In genomic region chr3:101778385-101779046, GRCh38 we compare ENCODE assay signal across 8 cellular contexts. TPM values are rescaled to one million over a fixed set of nuclear protein-coding genes. Genes with fewer than 3 reads are reported as not detected.
DNase-seq lines count a peak whose midpoint lies in the region; ATAC-seq and TF ChIP-seq lines count a peak whose summit lies in the region.

No MANE protein-coding gene starts in this region.

- H3K4me3 ChIP-seq in SK-N-MC = peak overlapping the region; percentile 88
- H3K4me3 ChIP-seq in fibroblast of pulmonary artery (replicated peaks; ENCODE audit: low read depth, low read length) = peak overlapping the region; percentile 75
- peak overlapping the region; percentile 69 to 90 (median 87) for H3K4me3 ChIP-seq in sigmoid colon

- intact Hi-C loops in sigmoid colon (cut with DNase I) = loop anchor here (2.0 to 5.0 kb wide), 4 partner anchors 51 to 206 kb away; partner anchors contain the start of genes NFKBIZ, PCNP and RPL24

- 27 to 30% methylated on average over 21 of the region's 21 CpGs for WGBS in sigmoid colon, 2 donors

- H3K27ac ChIP-seq in SK-N-MC = no peak overlapping the region
- peak overlapping the region; percentile 85 to 93 (median 92) for H3K27ac ChIP-seq in sigmoid colon

- TF ChIP-seq POLR2A in sigmoid colon (IDR thresholded peaks at IDR 0.05) = no peak

- TF ChIP-seq CTCF in fibroblast of pulmonary artery (IDR thresholded peaks at IDR 0.05; ENCODE audit: low read length, missing control alignments) (no peak), sigmoid colon (IDR thresholded peaks at IDR 0.05) (no peak)

- TF ChIP-seq EP300 in sigmoid colon (IDR thresholded peaks at IDR 0.05) = no peak

- DNase-seq in SK-N-MC (ENCODE audit: low read depth, low spot score) (no peak), fibroblast of pulmonary artery (ENCODE audit: low read depth) (no peak), sigmoid colon (no peak), RPMI8226 (no peak), NCI-H345 (lab: John Stamatoyannopoulos, UW) (no peak), NOMO-1 treated with DMSO at 0.1 percent for 48 hours (lab: John Stamatoyannopoulos, UW; ENCODE audit: unreplicated experiment) (no peak), NCI-H2196 treated with DMSO at 0.1 percent for 48 hours (lab: John Stamatoyannopoulos, UW; ENCODE audit: unreplicated experiment) (no peak)

- H3K9ac ChIP-seq in SK-N-MC (ENCODE audit: insufficient read length) = peak overlapping the region; percentile 49

- H3K27me3 ChIP-seq in sigmoid colon = no peaks in the 10 kb centered on the region

- H3K36me3 ChIP-seq in SK-N-MC (ENCODE audit: insufficient read depth, low read length) = peaks cover 10% of the 10 kb centered on the region
- peaks cover 0 to 14% (median 9%) of the 10 kb centered on the region in 4 donors for H3K36me3 ChIP-seq in sigmoid colon

- peak; percentile 8 for ATAC-seq in GM19455 (IDR thresholded peaks at IDR 0.05; ENCODE audit: unreplicated experiment)

- H3K9me3 ChIP-seq in SK-N-MC (ENCODE audit: low read depth, low read length) = no peaks in the 10 kb centered on the region
- H3K9me3 ChIP-seq in sigmoid colon = no peaks in the 10 kb centered on the region

- peaks cover 0 to 34% (median 23%) of the 10 kb centered on the region in 4 donors for H3K4me1 ChIP-seq in sigmoid colon

RNA-seq across cellular contexts. Expression of gene NXPE3, which starts 0.5 kb away (rescaled TPM):
- 10 to 100 TPM; 11.5 to 15.8 (median 13.2) TPM for total RNA-seq in sigmoid colon
- 1 to 10 TPM in 2 of 3 donors, under 1 TPM in 1; 0.92 to 8.8 (median 1.8) TPM for polyA plus RNA-seq in sigmoid colon

RNA-seq across cellular contexts. Expression of gene CEP97, which starts 54.1 kb away (rescaled TPM):
- total RNA-seq in sigmoid colon = 10 to 100 TPM in 2 of 4 donors, 1 to 10 TPM in 2; 9.0 to 11.1 (median 10.3) TPM
- polyA plus RNA-seq in sigmoid colon = 1 to 10 TPM in 2 of 3 donors, under 1 TPM in 1; 0.69 to 2.2 (median 1.8) TPM
